1 cellular context compared by ENCODE assay signal in genomic region chr9:69179037-69179436, GRCh38.
TF ChIP-seq lines count a peak whose summit lies in the region.

No MANE protein-coding gene starts in this region.

TF ChIP-seq in A549, 52 proteins besides CTCF, POLR2A, EP300 and RAD21 (continued from another document):
- no peak for TF ChIP-seq USF2 (IDR thresholded peaks at IDR 0.05)
- TF ChIP-seq RFX5 (IDR thresholded peaks at IDR 0.05) = no peak
- TF ChIP-seq BCL3 (IDR thresholded peaks at IDR 0.05) = no peak
- TF ChIP-seq CEBPB (IDR thresholded peaks at IDR 0.05) = no peak
- TF ChIP-seq EHMT2 (IDR thresholded peaks at IDR 0.05; ENCODE audit: low read depth) = no peak
- TF ChIP-seq HEYL (CRISPR knock-in tag; IDR thresholded peaks at IDR 0.05) = no peak
- TF ChIP-seq FOXS1 (CRISPR knock-in tag; IDR thresholded peaks at IDR 0.05) = no peak
- TF ChIP-seq PHF8 (IDR thresholded peaks at IDR 0.05; ENCODE audit: borderline replicate concordance, low read depth) = no peak
